Comparison of ENCODE assay signal across 1 cellular context in genomic region chr4:993111-994029, GRCh38.
TF ChIP-seq lines count a peak whose summit lies in the region.

A gene with protein sequence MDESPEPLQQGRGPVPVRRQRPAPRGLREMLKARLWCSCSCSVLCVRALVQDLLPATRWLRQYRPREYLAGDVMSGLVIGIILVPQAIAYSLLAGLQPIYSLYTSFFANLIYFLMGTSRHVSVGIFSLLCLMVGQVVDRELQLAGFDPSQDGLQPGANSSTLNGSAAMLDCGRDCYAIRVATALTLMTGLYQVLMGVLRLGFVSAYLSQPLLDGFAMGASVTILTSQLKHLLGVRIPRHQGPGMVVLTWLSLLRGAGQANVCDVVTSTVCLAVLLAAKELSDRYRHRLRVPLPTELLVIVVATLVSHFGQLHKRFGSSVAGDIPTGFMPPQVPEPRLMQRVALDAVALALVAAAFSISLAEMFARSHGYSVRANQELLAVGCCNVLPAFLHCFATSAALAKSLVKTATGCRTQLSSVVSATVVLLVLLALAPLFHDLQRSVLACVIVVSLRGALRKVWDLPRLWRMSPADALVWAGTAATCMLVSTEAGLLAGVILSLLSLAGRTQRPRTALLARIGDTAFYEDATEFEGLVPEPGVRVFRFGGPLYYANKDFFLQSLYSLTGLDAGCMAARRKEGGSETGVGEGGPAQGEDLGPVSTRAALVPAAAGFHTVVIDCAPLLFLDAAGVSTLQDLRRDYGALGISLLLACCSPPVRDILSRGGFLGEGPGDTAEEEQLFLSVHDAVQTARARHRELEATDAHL (minus strand): TSS chr4:993404. CDS start chr4:991703, 1,701 bp downstream.

TF ChIP-seq in HepG2, 621 proteins besides CTCF, POLR2A, EP300 and RAD21 (continued from another document and continues in another):
- TF ChIP-seq PREB (CRISPR knock-in tag; IDR thresholded peaks at IDR 0.05) (no peak), ZNF7 (CRISPR knock-in tag; IDR thresholded peaks at IDR 0.05) (peak; percentile 28; the same call in 1 of the 2 replicates), FOSL2 (CRISPR knock-in tag; IDR thresholded peaks at IDR 0.05) (peak; percentile 69), ZNF574 (CRISPR knock-in tag; IDR thresholded peaks at IDR 0.05) (peak; percentile 44), MIER2 (CRISPR knock-in tag; IDR thresholded peaks at IDR 0.05) (no peak), CSRNP1 (CRISPR knock-in tag; IDR thresholded peaks at IDR 0.05) (peak; percentile 66; the same call in 1 of the 2 replicates), GABPB1 (CRISPR knock-in tag; IDR thresholded peaks at IDR 0.05) (peak; percentile 64), ZNF549 (CRISPR knock-in tag; IDR thresholded peaks at IDR 0.05) (no peak), GTF3A (CRISPR knock-in tag; conservative IDR thresholded peaks at IDR 0.05) (no peak), ZNF775 (CRISPR knock-in tag; IDR thresholded peaks at IDR 0.05; ENCODE audit: borderline replicate concordance) (0 out of 2 replicates have a peak, but pooled peaks have one; percentile 79), ZNF564 (CRISPR knock-in tag; IDR thresholded peaks at IDR 0.05) (0 out of 2 replicates have a peak, but pooled peaks have one; percentile 39), ZNF841 (CRISPR knock-in tag; IDR thresholded peaks at IDR 0.05; ENCODE audit: borderline replicate concordance) (no peak; the same call in 1 of the 2 replicates), HNRNPUL1 (IDR thresholded peaks at IDR 0.05; ENCODE audit: low read depth, low read length) (no peak), PHF21A (CRISPR knock-in tag; IDR thresholded peaks at IDR 0.05) (peak; percentile 58; the same call in 1 of the 2 replicates), MLLT10 (CRISPR knock-in tag; IDR thresholded peaks at IDR 0.05) (no peak), STAG1 (CRISPR knock-in tag; IDR thresholded peaks at IDR 0.05) (peak; percentile 10; the same call in 1 of the 2 replicates), KLF9 (CRISPR knock-in tag; IDR thresholded peaks at IDR 0.05; ENCODE audit: low read depth) (no peak), ZNF101 (CRISPR knock-in tag; IDR thresholded peaks at IDR 0.05; ENCODE audit: borderline replicate concordance, low read depth) (no peak), ZNF317 (CRISPR knock-in tag; IDR thresholded peaks at IDR 0.05) (no peak), TAF15 (IDR thresholded peaks at IDR 0.05; ENCODE audit: low read depth, low read length, poor library complexity, severe bottlenecking) (peak; percentile 50), LCORL (IDR thresholded peaks at IDR 0.05) (no peak), LCORL (CRISPR knock-in tag; IDR thresholded peaks at IDR 0.05) (peak; percentile 72; the same call in 1 of the 2 replicates), ZNF557 (CRISPR knock-in tag; IDR thresholded peaks at IDR 0.05) (no peak), ZNF205 (CRISPR knock-in tag; IDR thresholded peaks at IDR 0.05) (no peak), SSRP1 (CRISPR knock-in tag; IDR thresholded peaks at IDR 0.05) (no peak), NR2F6 (IDR thresholded peaks at IDR 0.05) (no peak; the same call in 1 of the 2 replicates), NR2F6 (CRISPR knock-in tag; IDR thresholded peaks at IDR 0.05) (peak; percentile 69), SRY (CRISPR knock-in tag; IDR thresholded peaks at IDR 0.05) (no peak), ZFP62 (CRISPR knock-in tag; IDR thresholded peaks at IDR 0.05) (no peak), KMT2A (CRISPR knock-in tag; IDR thresholded peaks at IDR 0.05) (no peak), BHLHE40 (IDR thresholded peaks at IDR 0.05; ENCODE audit: low read length) (0 out of 2 replicates have a peak, but pooled peaks have one; percentile 23), SNAPC2 (CRISPR knock-in tag; IDR thresholded peaks at IDR 0.05) (0 out of 2 replicates have a peak, but pooled peaks have one; percentile 13)
- TF ChIP-seq, protein P1, sequence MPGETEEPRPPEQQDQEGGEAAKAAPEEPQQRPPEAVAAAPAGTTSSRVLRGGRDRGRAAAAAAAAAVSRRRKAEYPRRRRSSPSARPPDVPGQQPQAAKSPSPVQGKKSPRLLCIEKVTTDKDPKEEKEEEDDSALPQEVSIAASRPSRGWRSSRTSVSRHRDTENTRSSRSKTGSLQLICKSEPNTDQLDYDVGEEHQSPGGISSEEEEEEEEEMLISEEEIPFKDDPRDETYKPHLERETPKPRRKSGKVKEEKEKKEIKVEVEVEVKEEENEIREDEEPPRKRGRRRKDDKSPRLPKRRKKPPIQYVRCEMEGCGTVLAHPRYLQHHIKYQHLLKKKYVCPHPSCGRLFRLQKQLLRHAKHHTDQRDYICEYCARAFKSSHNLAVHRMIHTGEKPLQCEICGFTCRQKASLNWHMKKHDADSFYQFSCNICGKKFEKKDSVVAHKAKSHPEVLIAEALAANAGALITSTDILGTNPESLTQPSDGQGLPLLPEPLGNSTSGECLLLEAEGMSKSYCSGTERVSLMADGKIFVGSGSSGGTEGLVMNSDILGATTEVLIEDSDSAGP (CRISPR knock-in tag; IDR thresholded peaks at IDR 0.05; ENCODE audit: borderline replicate concordance) = peak; percentile 70; the same call in 1 of the 2 replicates
- TF ChIP-seq, protein P2, sequence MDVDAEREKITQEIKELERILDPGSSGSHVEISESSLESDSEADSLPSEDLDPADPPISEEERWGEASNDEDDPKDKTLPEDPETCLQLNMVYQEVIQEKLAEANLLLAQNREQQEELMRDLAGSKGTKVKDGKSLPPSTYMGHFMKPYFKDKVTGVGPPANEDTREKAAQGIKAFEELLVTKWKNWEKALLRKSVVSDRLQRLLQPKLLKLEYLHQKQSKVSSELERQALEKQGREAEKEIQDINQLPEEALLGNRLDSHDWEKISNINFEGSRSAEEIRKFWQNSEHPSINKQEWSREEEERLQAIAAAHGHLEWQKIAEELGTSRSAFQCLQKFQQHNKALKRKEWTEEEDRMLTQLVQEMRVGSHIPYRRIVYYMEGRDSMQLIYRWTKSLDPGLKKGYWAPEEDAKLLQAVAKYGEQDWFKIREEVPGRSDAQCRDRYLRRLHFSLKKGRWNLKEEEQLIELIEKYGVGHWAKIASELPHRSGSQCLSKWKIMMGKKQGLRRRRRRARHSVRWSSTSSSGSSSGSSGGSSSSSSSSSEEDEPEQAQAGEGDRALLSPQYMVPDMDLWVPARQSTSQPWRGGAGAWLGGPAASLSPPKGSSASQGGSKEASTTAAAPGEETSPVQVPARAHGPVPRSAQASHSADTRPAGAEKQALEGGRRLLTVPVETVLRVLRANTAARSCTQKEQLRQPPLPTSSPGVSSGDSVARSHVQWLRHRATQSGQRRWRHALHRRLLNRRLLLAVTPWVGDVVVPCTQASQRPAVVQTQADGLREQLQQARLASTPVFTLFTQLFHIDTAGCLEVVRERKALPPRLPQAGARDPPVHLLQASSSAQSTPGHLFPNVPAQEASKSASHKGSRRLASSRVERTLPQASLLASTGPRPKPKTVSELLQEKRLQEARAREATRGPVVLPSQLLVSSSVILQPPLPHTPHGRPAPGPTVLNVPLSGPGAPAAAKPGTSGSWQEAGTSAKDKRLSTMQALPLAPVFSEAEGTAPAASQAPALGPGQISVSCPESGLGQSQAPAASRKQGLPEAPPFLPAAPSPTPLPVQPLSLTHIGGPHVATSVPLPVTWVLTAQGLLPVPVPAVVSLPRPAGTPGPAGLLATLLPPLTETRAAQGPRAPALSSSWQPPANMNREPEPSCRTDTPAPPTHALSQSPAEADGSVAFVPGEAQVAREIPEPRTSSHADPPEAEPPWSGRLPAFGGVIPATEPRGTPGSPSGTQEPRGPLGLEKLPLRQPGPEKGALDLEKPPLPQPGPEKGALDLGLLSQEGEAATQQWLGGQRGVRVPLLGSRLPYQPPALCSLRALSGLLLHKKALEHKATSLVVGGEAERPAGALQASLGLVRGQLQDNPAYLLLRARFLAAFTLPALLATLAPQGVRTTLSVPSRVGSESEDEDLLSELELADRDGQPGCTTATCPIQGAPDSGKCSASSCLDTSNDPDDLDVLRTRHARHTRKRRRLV (CRISPR knock-in tag; IDR thresholded peaks at IDR 0.05) = no peak; the same call in 1 of the 2 replicates
- TF ChIP-seq, protein P3, sequence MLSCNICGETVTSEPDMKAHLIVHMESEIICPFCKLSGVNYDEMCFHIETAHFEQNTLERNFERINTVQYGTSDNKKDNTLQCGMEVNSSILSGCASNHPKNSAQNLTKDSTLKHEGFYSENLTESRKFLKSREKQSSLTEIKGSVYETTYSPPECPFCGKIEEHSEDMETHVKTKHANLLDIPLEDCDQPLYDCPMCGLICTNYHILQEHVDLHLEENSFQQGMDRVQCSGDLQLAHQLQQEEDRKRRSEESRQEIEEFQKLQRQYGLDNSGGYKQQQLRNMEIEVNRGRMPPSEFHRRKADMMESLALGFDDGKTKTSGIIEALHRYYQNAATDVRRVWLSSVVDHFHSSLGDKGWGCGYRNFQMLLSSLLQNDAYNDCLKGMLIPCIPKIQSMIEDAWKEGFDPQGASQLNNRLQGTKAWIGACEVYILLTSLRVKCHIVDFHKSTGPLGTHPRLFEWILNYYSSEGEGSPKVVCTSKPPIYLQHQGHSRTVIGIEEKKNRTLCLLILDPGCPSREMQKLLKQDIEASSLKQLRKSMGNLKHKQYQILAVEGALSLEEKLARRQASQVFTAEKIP (CRISPR knock-in tag; IDR thresholded peaks at IDR 0.05; ENCODE audit: borderline replicate concordance) = no peak
- TF ChIP-seq, protein P4, sequence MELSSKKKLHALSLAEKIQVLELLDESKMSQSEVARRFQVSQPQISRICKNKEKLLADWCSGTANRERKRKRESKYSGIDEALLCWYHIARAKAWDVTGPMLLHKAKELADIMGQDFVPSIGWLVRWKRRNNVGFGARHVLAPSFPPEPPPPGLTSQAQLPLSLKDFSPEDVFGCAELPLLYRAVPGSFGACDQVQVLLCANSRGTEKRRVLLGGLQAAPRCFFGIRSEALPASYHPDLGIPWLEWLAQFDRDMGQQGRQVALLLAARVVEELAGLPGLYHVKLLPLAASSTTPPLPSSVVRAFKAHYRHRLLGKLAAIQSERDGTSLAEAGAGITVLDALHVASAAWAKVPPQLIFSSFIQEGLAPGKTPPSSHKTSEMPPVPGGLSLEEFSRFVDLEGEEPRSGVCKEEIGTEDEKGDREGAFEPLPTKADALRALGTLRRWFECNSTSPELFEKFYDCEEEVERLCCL (CRISPR knock-in tag; IDR thresholded peaks at IDR 0.05; ENCODE audit: borderline replicate concordance) = no peak
- TF ChIP-seq, protein P5, sequence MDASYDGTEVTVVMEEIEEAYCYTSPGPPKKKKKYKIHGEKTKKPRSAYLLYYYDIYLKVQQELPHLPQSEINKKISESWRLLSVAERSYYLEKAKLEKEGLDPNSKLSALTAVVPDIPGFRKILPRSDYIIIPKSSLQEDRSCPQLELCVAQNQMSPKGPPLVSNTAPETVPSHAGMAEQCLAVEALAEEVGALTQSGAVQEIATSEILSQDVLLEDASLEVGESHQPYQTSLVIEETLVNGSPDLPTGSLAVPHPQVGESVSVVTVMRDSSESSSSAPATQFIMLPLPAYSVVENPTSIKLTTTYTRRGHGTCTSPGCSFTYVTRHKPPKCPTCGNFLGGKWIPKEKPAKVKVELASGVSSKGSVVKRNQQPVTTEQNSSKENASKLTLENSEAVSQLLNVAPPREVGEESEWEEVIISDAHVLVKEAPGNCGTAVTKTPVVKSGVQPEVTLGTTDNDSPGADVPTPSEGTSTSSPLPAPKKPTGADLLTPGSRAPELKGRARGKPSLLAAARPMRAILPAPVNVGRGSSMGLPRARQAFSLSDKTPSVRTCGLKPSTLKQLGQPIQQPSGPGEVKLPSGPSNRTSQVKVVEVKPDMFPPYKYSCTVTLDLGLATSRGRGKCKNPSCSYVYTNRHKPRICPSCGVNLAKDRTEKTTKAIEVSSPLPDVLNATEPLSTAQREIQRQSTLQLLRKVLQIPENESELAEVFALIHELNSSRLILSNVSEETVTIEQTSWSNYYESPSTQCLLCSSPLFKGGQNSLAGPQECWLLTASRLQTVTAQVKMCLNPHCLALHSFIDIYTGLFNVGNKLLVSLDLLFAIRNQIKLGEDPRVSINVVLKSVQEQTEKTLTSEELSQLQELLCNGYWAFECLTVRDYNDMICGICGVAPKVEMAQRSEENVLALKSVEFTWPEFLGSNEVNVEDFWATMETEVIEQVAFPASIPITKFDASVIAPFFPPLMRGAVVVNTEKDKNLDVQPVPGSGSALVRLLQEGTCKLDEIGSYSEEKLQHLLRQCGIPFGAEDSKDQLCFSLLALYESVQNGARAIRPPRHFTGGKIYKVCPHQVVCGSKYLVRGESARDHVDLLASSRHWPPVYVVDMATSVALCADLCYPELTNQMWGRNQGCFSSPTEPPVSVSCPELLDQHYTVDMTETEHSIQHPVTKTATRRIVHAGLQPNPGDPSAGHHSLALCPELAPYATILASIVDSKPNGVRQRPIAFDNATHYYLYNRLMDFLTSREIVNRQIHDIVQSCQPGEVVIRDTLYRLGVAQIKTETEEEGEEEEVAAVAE (CRISPR knock-in tag; IDR thresholded peaks at IDR 0.05; ENCODE audit: borderline replicate concordance) = no peak
